In genomic region chr15:83747718-83748110, GRCh38 we compare ENCODE assay signal across 19 cellular contexts.
DNase-seq lines count a peak whose midpoint lies in the region; ATAC-seq and TF ChIP-seq lines count a peak whose summit lies in the region.
"Had no signal": no experiment of that assay in that cellular context is flagged by ENCODE, and none has a peak within 500 bp of the region (broad histone marks: within the 10 kb centered on the region; RNA-seq: fewer than 3 reads in every experiment).

No MANE protein-coding gene starts in this region.

- H3K27me3 ChIP-seq in adipocyte (replicated peaks; ENCODE audit: control insufficient read depth, insufficient read depth, low read length): no peaks in the 10 kb centered on the region
- no peaks in the 10 kb centered on the region for H3K27me3 ChIP-seq in fibroblast of lung (ENCODE audit: control insufficient read depth, insufficient read depth, low read length)
- H3K27me3 ChIP-seq in muscle layer of duodenum (ENCODE audit: low read depth, low read length): no peaks in the 10 kb centered on the region
- H3K27me3 ChIP-seq in thoracic aorta (replicated peaks; ENCODE audit: insufficient read depth): no peaks in the 10 kb centered on the region

- no peaks in the 10 kb centered on the region for H3K36me3 ChIP-seq in adipocyte (ENCODE audit: control insufficient read depth, insufficient read depth, low read length, severe bottlenecking)
- no peaks in the 10 kb centered on the region for H3K36me3 ChIP-seq in fibroblast of lung (ENCODE audit: control insufficient read depth, insufficient read depth, low read length)
- no peaks in the 10 kb centered on the region for H3K36me3 ChIP-seq in muscle layer of duodenum (ENCODE audit: control insufficient read depth in 1 of 2, insufficient read depth in 2 of 2, low read length in 2 of 2)
- H3K36me3 ChIP-seq in thoracic aorta: no peaks in the 10 kb centered on the region

- H2AFZ ChIP-seq in fibroblast of lung (ENCODE audit: low read length): peak overlapping the region; percentile 88

- ATAC-seq in thoracic aorta (ENCODE audit: insufficient number of reproducible peaks, low FRiP score, low read depth) (peak; percentile 34), HG02610 (IDR thresholded peaks at IDR 0.05; ENCODE audit: unreplicated experiment) (no peak)
- ATAC-seq: activated CD4-positive, alpha-beta T cell treated with anti-CD3 and anti-CD28 coated beads for 36 hours; GM12878 had no signal

- H3K36me3 Mint-ChIP-seq in CD14-positive monocyte: no peaks in the 10 kb centered on the region
- H3K36me3 Mint-ChIP-seq: memory B cell, naive B cell had no signal

- H3K27me3 Mint-ChIP-seq in CD14-positive monocyte (ENCODE audit: low read depth in 3 of 3): peaks cover 0 to 3% (median under 1%) of the 10 kb centered on the region in 3 donors
- H3K27me3 Mint-ChIP-seq: activated CD4-positive, alpha-beta T cell treated with anti-CD3 and anti-CD28 coated beads for 36 hours; CD4-positive, alpha-beta T cell; memory B cell; naive B cell had no signal

- H4K20me1 ChIP-seq in fibroblast of lung (ENCODE audit: control insufficient read depth, extremely low read depth, insufficient read depth, low read length): no peaks in the 10 kb centered on the region

- peaks cover 0 to 9% (median 0%) of the 10 kb centered on the region in 7 donors for H3K9me3 Mint-ChIP-seq in CD14-positive monocyte
- H3K9me3 Mint-ChIP-seq: CD4-positive, alpha-beta T cell; T-helper 2 cell treated with Interferon-gamma antibody and Interleukin-4, amounts not matched to agents 5 μg/mL and 100 μg/mL, for 36 hours had no signal

- H3K4me3 ChIP-seq in adipocyte (ENCODE audit: low read length): peak overlapping the region; percentile 61
- no peak overlapping the region for H3K4me3 ChIP-seq in fibroblast of lung (replicated peaks in 1 of 4; ENCODE audit: control extremely low read depth in 1 of 4, insufficient read depth in 1 of 4, low read depth in 3 of 4, low read length in 4 of 4)
- no peak overlapping the region for H3K4me3 ChIP-seq in muscle layer of duodenum (ENCODE audit: low read depth in 1 of 2, low read length in 2 of 2)
- H3K4me3 ChIP-seq in thoracic aorta: peak overlapping the region; percentile 49
- H3K4me3 ChIP-seq: GM12878 had no signal

- H3K79me2 ChIP-seq in fibroblast of lung (ENCODE audit: control insufficient read depth, insufficient read depth, low read length): no peaks in the 10 kb centered on the region

- H3K27ac ChIP-seq in fibroblast of lung (ENCODE audit: insufficient read depth, low read length): no peak overlapping the region
- H3K27ac ChIP-seq in muscle layer of duodenum (ENCODE audit: low read length): peak overlapping the region; percentile 35
- H3K27ac ChIP-seq in thoracic aorta: peak overlapping the region; percentile 48 to 70

- H3K9ac ChIP-seq in adipocyte (ENCODE audit: low read length) (peak overlapping the region; percentile 27), fibroblast of lung (ENCODE audit: insufficient read depth, low read length) (no peak overlapping the region)

- DNase-seq in adipocyte (ENCODE audit: low read depth) (no peak), fibroblast of lung (ENCODE audit: low read depth in 2 of 2) (no peak), thoracic aorta (ENCODE audit: low spot score) (no peak), CD14-positive monocyte (ENCODE audit: low spot score) (no peak), D341Med (ENCODE audit: low spot score) (no peak), dermis blood vessel endothelial cell (no peak)
- DNase-seq: activated CD4-positive, alpha-beta T cell treated with anti-CD3 and anti-CD28 coated beads for 36 hours; activated gamma-delta T cell treated with Interleukin-2 at 50 U/mL for 16 hours; activated T-cell treated with anti-CD3 and anti-CD28 coated beads, Interleukin-2, amount 50 U/mL, for 1 hour; CD4-positive, alpha-beta T cell; DMS 273 treated with DMSO at 0.1 percent for 48 hours; EL; naive B cell; NCI-H2029 treated with DMSO at 0.1 percent for 48 hours had no signal

- intact Hi-C loops in CD14-positive monocyte (cut with micrococcal nuclease): no loop called here

- H3K4me1 ChIP-seq in adipocyte (ENCODE audit: control insufficient read depth, insufficient read depth, low read length): peaks cover 5% of the 10 kb centered on the region
- no peaks in the 10 kb centered on the region for H3K4me1 ChIP-seq in fibroblast of lung (ENCODE audit: control insufficient read depth, extremely low read depth, insufficient read depth, low read length)
- peaks cover 0 to 9% of the 10 kb centered on the region in 2 donors for H3K4me1 ChIP-seq in muscle layer of duodenum (ENCODE audit: control insufficient read depth in 1 of 2, insufficient read depth in 2 of 2, low read length in 2 of 2)
- H3K4me1 ChIP-seq in thoracic aorta (ENCODE audit: control insufficient read depth in 1 of 2, low read depth in 2 of 2): peaks cover 0 to 23% of the 10 kb centered on the region in 2 donors

- H3K4me2 ChIP-seq in fibroblast of lung (ENCODE audit: extremely low read depth, insufficient read depth, low read length): peak overlapping the region; percentile 76

- no peak for TF ChIP-seq CTCF in fibroblast of lung (conservative IDR thresholded peaks at IDR 0.05 in 1 of 2, IDR thresholded peaks at IDR 0.05 in 1 of 2; ENCODE audit: low read depth in 1 of 2, low read length in 2 of 2)
- no peak for TF ChIP-seq CTCF in thoracic aorta (IDR thresholded peaks at IDR 0.05)
- no peak for TF ChIP-seq CTCF in CD14-positive monocyte (IDR thresholded peaks at IDR 0.05)

- H3K27ac Mint-ChIP-seq in CD14-positive monocyte: peak overlapping the region in 1 of 7 donors; percentile 7
- H3K27ac Mint-ChIP-seq: activated CD4-positive, alpha-beta T cell treated with anti-CD3 and anti-CD28 coated beads for 36 hours; CD4-positive, alpha-beta T cell; memory B cell; naive B cell; T-helper 2 cell treated with Interferon-gamma antibody and Interleukin-4, amounts not matched to agents 5 μg/mL and 100 μg/mL, for 36 hours had no signal

- H3K4me3 Mint-ChIP-seq in CD14-positive monocyte: no peak overlapping the region
- H3K4me3 Mint-ChIP-seq: activated CD4-positive, alpha-beta T cell treated with anti-CD3 and anti-CD28 coated beads for 36 hours; CD4-positive, alpha-beta T cell; memory B cell; naive B cell; T-helper 2 cell treated with Interferon-gamma antibody and Interleukin-4, amounts not matched to agents 5 μg/mL and 100 μg/mL, for 36 hours had no signal

- H3K4me1 Mint-ChIP-seq in CD14-positive monocyte: peaks cover 7% of the 10 kb centered on the region
- H3K4me1 Mint-ChIP-seq: activated CD4-positive, alpha-beta T cell treated with anti-CD3 and anti-CD28 coated beads for 36 hours; memory B cell; naive B cell had no signal

- H3K9me3 ChIP-seq in adipocyte (ENCODE audit: control insufficient read depth, low read length) (no peaks in the 10 kb centered on the region), fibroblast of lung (ENCODE audit: control insufficient read depth, insufficient read depth, low read depth, low read length) (no peaks in the 10 kb centered on the region), muscle layer of duodenum (ENCODE audit: control insufficient read depth in 1 of 2, low read length in 2 of 2) (no peaks in the 10 kb centered on the region), thoracic aorta (no peaks in the 10 kb centered on the region)

Comparison
In these comparisons a context has a peak if more than half of its experiments do, and no peak if none do; other contexts are left out.
1. H3K4me3 ChIP-seq: peak in adipocyte (single experiment) and thoracic aorta (single experiment); none in fibroblast of lung (0 of 4) and muscle layer of duodenum (0 of 2).